Comparison of ENCODE assay signal across 1 cellular context in the genomic region with DNA sequence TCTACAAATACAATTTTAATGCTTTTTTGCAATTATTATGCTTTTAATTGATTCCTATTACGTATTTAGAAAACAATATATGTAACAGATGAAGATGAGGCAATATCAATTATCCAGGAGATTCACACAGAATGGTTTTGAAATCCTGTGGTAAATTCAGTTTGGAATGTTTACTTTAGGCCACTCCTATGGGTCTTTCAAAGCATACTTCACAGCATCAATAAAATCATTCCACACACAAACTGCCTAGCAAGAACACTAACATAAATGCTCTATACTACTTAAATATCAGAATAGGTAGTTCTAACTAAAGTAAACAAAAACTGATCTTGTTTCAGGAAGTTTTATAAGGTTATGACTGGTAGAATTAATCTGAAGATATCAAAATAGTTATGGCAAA.
TF ChIP-seq lines count a peak whose summit lies in the region.

No MANE protein-coding gene starts in this region.

TF ChIP-seq in IMR-90, 13 proteins besides CTCF, POLR2A, EP300 and RAD21:
- TF ChIP-seq MAZ (IDR thresholded peaks at IDR 0.05; ENCODE audit: borderline replicate concordance, low read depth, low read length): no peak
- peak; percentile 35; the same call in 1 of the 2 replicates for TF ChIP-seq CEBPB (IDR thresholded peaks at IDR 0.05; ENCODE audit: low read depth, low read length)
